25 cellular contexts compared by ENCODE assay signal in genomic region chr7:31120800-31121513, GRCh38.
DNase-seq lines count a peak whose midpoint lies in the region; ATAC-seq and TF ChIP-seq lines count a peak whose summit lies in the region.
"Had no signal": no experiment of that assay in that cellular context is flagged by ENCODE, and none has a peak within 500 bp of the region (broad histone marks: within the 10 kb centered on the region; RNA-seq: fewer than 3 reads in every experiment).

No MANE protein-coding gene starts in this region.

- H3K9me3 Mint-ChIP-seq in type B pancreatic cell: no peaks in the 10 kb centered on the region
- H3K9me3 Mint-ChIP-seq: GM23338 had no signal

- peak; percentile 21 for DNase-seq in activated CD8-positive, alpha-beta memory T cell treated with anti-CD3 and anti-CD28 coated beads for 24 hours
- DNase-seq in activated CD8-positive, alpha-beta memory T cell treated with anti-CD3 and anti-CD28 coated beads, Interleukin-2, amount 50 U/mL, for 4 hours: no peak
- peak; percentile 30 for DNase-seq in ecto neural progenitor cell (ENCODE audit: low spot score)
- peak; percentile 6 for DNase-seq in mucosa of gallbladder (ENCODE audit: low spot score)
- DNase-seq in type B pancreatic cell (ENCODE audit: extremely low spot score, unreplicated experiment): peak; percentile 31
- DNase-seq in DMS79 treated with DMSO at 0.1 percent for 48 hours (lab: John Stamatoyannopoulos, UW): no peak
- DNase-seq in dorsolateral prefrontal cortex: no peak
- DNase-seq: Calu3; CD8-positive, alpha-beta memory T cell; DMS153; IMR-90; NCI-H1092 treated with DMSO at 0.1 percent for 48 hours; NCI-H1436 treated with DMSO at 0.1 percent for 48 hours; NCI-H1930; NCI-H226; NCI-H510A treated with DMSO at 0.1 percent for 48 hours; NCI-H748 treated with DMSO at 0.1 percent for 48 hours; PC-9; RPMI8226; SHP77 had no signal

- intact Hi-C loops in dorsolateral prefrontal cortex (cut with DNase I): no loop called here

- no peaks in the 10 kb centered on the region for H3K36me3 Mint-ChIP-seq in type B pancreatic cell
- H3K36me3 Mint-ChIP-seq: CD8-positive, alpha-beta memory T cell had no signal

- TF ChIP-seq CTCF in type B pancreatic cell (conservative IDR thresholded peaks at IDR 0.05): no peak
- no peak for TF ChIP-seq CTCF in dorsolateral prefrontal cortex (IDR thresholded peaks at IDR 0.05 in 54 of 56, conservative IDR thresholded peaks at IDR 0.05 in 2 of 56; ENCODE audit: low read depth in 1 of 56, partially characterized antibody in 56 of 56)

- peaks cover 0 to 59% (median 7%) of the 10 kb centered on the region in 45 donors for H3K27me3 ChIP-seq in dorsolateral prefrontal cortex

- no peak overlapping the region for H3K4me3 Mint-ChIP-seq in type B pancreatic cell
- H3K4me3 Mint-ChIP-seq: CD8-positive, alpha-beta memory T cell; GM23338 had no signal

- H3K4me3 ChIP-seq in dorsolateral prefrontal cortex: no peak overlapping the region
- H3K4me3 ChIP-seq: GM23338, PC-9 had no signal

- H3K27ac Mint-ChIP-seq in type B pancreatic cell: no peak overlapping the region
- H3K27ac Mint-ChIP-seq: CD8-positive, alpha-beta memory T cell; GM23338 had no signal

- H3K27ac ChIP-seq in dorsolateral prefrontal cortex: no peak overlapping the region
- H3K27ac ChIP-seq: C4-2B, KMS-11, PC-9 had no signal

- no peaks in the 10 kb centered on the region for H3K4me1 Mint-ChIP-seq in type B pancreatic cell (ENCODE audit: unreplicated experiment)
- H3K4me1 Mint-ChIP-seq: CD8-positive, alpha-beta memory T cell had no signal

- peaks cover 60% of the 10 kb centered on the region for H3K27me3 Mint-ChIP-seq in type B pancreatic cell

- no peak for ATAC-seq in HG03520 (IDR thresholded peaks at IDR 0.05; ENCODE audit: unreplicated experiment)
- ATAC-seq: HCT116 had no signal

Comparison
In these comparisons a context has a peak if more than half of its experiments do, and no peak if none do; other contexts are left out.
1. DNase-seq: peak in activated CD8-positive, alpha-beta memory T cell treated with anti-CD3 and anti-CD28 coated beads for 24 hours (single experiment), ecto neural progenitor cell (single experiment), mucosa of gallbladder (single experiment) and type B pancreatic cell (single experiment); none in activated CD8-positive, alpha-beta memory T cell treated with anti-CD3 and anti-CD28 coated beads, Interleukin-2, amount 50 U/mL, for 4 hours (single experiment), DMS79 treated with DMSO at 0.1 percent for 48 hours (single experiment) and dorsolateral prefrontal cortex (0 of 10).